ENCODE assay signal across 22 cellular contexts in genomic region chrY:15593476-15594160, GRCh38.
DNase-seq lines count a peak whose midpoint lies in the region; ATAC-seq and TF ChIP-seq lines count a peak whose summit lies in the region.
"Had no signal": no experiment of that assay in that cellular context is flagged by ENCODE, and none has a peak within 500 bp of the region (broad histone marks: within the 10 kb centered on the region; RNA-seq: fewer than 3 reads in every experiment).

No MANE protein-coding gene starts in this region.

- no peak for TF ChIP-seq POLR2A in gastrocnemius medialis (IDR thresholded peaks at IDR 0.05)

- POLR2A ChIA-PET in BJ (lab: Charles Lee): no interaction called here

- no peaks in the 10 kb centered on the region for H3K36me3 ChIP-seq in BJ (ENCODE audit: control insufficient read depth, insufficient read depth, low read length)
- no peaks in the 10 kb centered on the region for H3K36me3 ChIP-seq in gastrocnemius medialis
- H3K36me3 ChIP-seq: BLaER1 had no signal

- in situ Hi-C loops in gastrocnemius medialis (cut with MboI; ENCODE audit: low sequenced_read_pairs in 4 of 4): no loop called here

- no peaks in the 10 kb centered on the region for H3K9me3 ChIP-seq in gastrocnemius medialis
- H3K9me3 ChIP-seq: BLaER1 had no signal

- no peaks in the 10 kb centered on the region for H3K27me3 ChIP-seq in BJ (ENCODE audit: control insufficient read depth, insufficient read depth, low read length)
- no peaks in the 10 kb centered on the region for H3K27me3 ChIP-seq in gastrocnemius medialis
- H3K27me3 ChIP-seq: BLaER1 had no signal

- intact Hi-C loops in gastrocnemius medialis (cut with DNase I; ENCODE audit: low total_unique reads): no loop called here
- intact Hi-C loops in left ventricle myocardium superior (cut with micrococcal nuclease): no loop called here

- TF ChIP-seq CTCF in BJ (IDR thresholded peaks at IDR 0.05; ENCODE audit: insufficient read depth, low read depth, low read length): no peak
- TF ChIP-seq CTCF in gastrocnemius medialis (IDR thresholded peaks at IDR 0.05 in 4 of 5, conservative IDR thresholded peaks at IDR 0.05 in 1 of 5): no peak

- peaks cover 0 to 6% of the 10 kb centered on the region in 2 donors for H3K4me1 ChIP-seq in gastrocnemius medialis
- H3K4me1 ChIP-seq: BLaER1 had no signal

- peak; percentile 61 to 78 for ATAC-seq in gastrocnemius medialis
- no peak for ATAC-seq in left ventricle myocardium superior
- ATAC-seq: K562, T-cell had no signal

- CTCF ChIA-PET in BJ (lab: Yijun Ruan, JAX): no interaction called here

- no peak overlapping the region for H3K4me3 ChIP-seq in BJ (ENCODE audit: low read depth, low read length)
- no peak overlapping the region for H3K4me3 ChIP-seq in gastrocnemius medialis
- H3K4me3 ChIP-seq: BLaER1, K562, SK-N-MC had no signal

- DNase-seq in BJ (ENCODE audit: low read depth): peak; percentile 27
- DNase-seq in HS-5 (ENCODE audit: low read depth): peak; percentile 55
- peak; percentile 20 for DNase-seq in epithelial cell of prostate (ENCODE audit: low read depth, low spot score)
- DNase-seq in gastrocnemius medialis: no peak
- DNase-seq in left ventricle myocardium superior: no peak
- DNase-seq in AG08395 (ENCODE audit: low spot score): no peak
- DNase-seq in cerebellar cortex (ENCODE audit: low spot score): no peak
- no peak for DNase-seq in NCI-H82 (lab: John Stamatoyannopoulos, UW)
- DNase-seq: ACHN, DMS79 treated with DMSO at 0.1 percent for 48 hours, GDM1, NCI-H1417, NCI-H187 treated with DMSO at 0.1 percent for 48 hours, NCI-H2171, NCI-H446 treated with DMSO at 0.1 percent for 48 hours, NCI-H748 treated with DMSO at 0.1 percent for 48 hours, Right ventricle myocardium superior, T-cell had no signal

- H3K27ac ChIP-seq in epithelial cell of prostate (peak overlapping the region; percentile 24), gastrocnemius medialis (peak overlapping the region in 2 of 4 donors; percentile 36 to 59)
- H3K27ac ChIP-seq: BLaER1, HL-60, SK-N-MC had no signal

Comparison
In these comparisons a context has a peak if more than half of its experiments do, and no peak if none do; other contexts are left out.
1. DNase-seq: peak in BJ (single experiment), HS-5 (single experiment) and epithelial cell of prostate (single experiment); none in gastrocnemius medialis (0 of 2), left ventricle myocardium superior (single experiment), AG08395 (single experiment), cerebellar cortex (single experiment) and NCI-H82 (single experiment).